Comparison of ENCODE assay signal across 8 cellular contexts in genomic region chr17:2101448-2102257, GRCh38. TPM values are rescaled to one million over a fixed set of nuclear protein-coding genes. Genes with fewer than 3 reads are reported as not detected.
DNase-seq lines count a peak whose midpoint lies in the region; FAIRE-seq and TF ChIP-seq lines count a peak whose summit lies in the region.

No MANE protein-coding gene starts in this region.

- H3K9me3 ChIP-seq in BLaER1 (no peaks in the 10 kb centered on the region), kidney (ENCODE audit: control insufficient read depth in 1 of 2, low read length in 2 of 2) (no peaks in the 10 kb centered on the region)

- TF ChIP-seq POLR2A in NB4 (IDR thresholded peaks at IDR 0.05; ENCODE audit: extremely low read depth, insufficient read length), result no peak

- FAIRE-seq in kidney (lab: Jason Lieb, UNC), result peak; percentile 56

- H3K4me1 ChIP-seq in BLaER1 (peaks cover 20% of the 10 kb centered on the region), kidney (ENCODE audit: control insufficient read depth in 1 of 2, insufficient read depth in 1 of 2, low read depth in 1 of 2, low read length in 2 of 2) (peaks cover 11% of the 10 kb centered on the region in 2 donors)

- H3K27me3 ChIP-seq in BLaER1, result no peaks in the 10 kb centered on the region

- intact Hi-C loops in kidney (cut with DNase I), result no loop called here

- H3K9me3 Mint-ChIP-seq in activated T-cell treated with anti-CD3 and anti-CD28 coated beads, Interleukin-2, amount 50 U/mL, for 24 hours, result no peaks in the 10 kb centered on the region
- no peaks in the 10 kb centered on the region for H3K9me3 Mint-ChIP-seq in osteocyte (ENCODE audit: unreplicated experiment)

- peak overlapping the region; percentile 66 for H3K27ac Mint-ChIP-seq in activated T-cell treated with anti-CD3 and anti-CD28 coated beads, Interleukin-2, amount 50 U/mL, for 24 hours
- H3K27ac Mint-ChIP-seq in osteocyte (ENCODE audit: unreplicated experiment), result no peak overlapping the region

- H3K4me3 ChIP-seq in BLaER1 (no peak overlapping the region), NB4 (ENCODE audit: low read depth, low read length) (no peak overlapping the region), kidney (ENCODE audit: low read length in 2 of 2) (no peak overlapping the region)

- H3K36me3 Mint-ChIP-seq in activated T-cell treated with anti-CD3 and anti-CD28 coated beads, Interleukin-2, amount 50 U/mL, for 24 hours (ENCODE audit: low read depth), result peaks cover 23% of the 10 kb centered on the region
- no peaks in the 10 kb centered on the region for H3K36me3 Mint-ChIP-seq in osteocyte (ENCODE audit: unreplicated experiment)

- H3K9ac ChIP-seq in BLaER1, result no peak overlapping the region
- peak overlapping the region in 1 of 2 donors; percentile 10 for H3K9ac ChIP-seq in kidney (ENCODE audit: low read length in 2 of 2)

- no peak overlapping the region for H3K4me3 Mint-ChIP-seq in activated T-cell treated with anti-CD3 and anti-CD28 coated beads, Interleukin-2, amount 50 U/mL, for 24 hours
- H3K4me3 Mint-ChIP-seq in osteocyte (ENCODE audit: unreplicated experiment), result no peak overlapping the region

- DNase-seq in NB4 (ENCODE audit: low read depth) (peak; percentile 69), kidney (peak; percentile 95), NCI-H1694 (lab: John Stamatoyannopoulos, UW) (no peak), NCI-H345 (lab: John Stamatoyannopoulos, UW) (no peak), cortex of kidney (lab: John Stamatoyannopoulos, UW) (no peak), osteocyte (ENCODE audit: extremely low spot score, unreplicated experiment) (no peak)
- DNase-seq in activated T-cell treated with anti-CD3 and anti-CD28 coated beads, Interleukin-2, amount 50 U/mL, for 24 hours, result peak; percentile 51

- 0 out of 2 replicates have a peak, but pooled peaks cover 6% of the 10 kb centered on the region for H4K20me1 ChIP-seq in BLaER1

- TF ChIP-seq CTCF in NB4 (IDR thresholded peaks at IDR 0.05; ENCODE audit: low read depth, low read length) (no peak), kidney (IDR thresholded peaks at IDR 0.05; ENCODE audit: borderline replicate concordance, extremely low read depth, insufficient read depth) (no peak), osteocyte (IDR thresholded peaks at IDR 0.05) (no peak)

- H3K4me2 ChIP-seq in BLaER1, result peak overlapping the region; percentile 45

- peaks cover 38% of the 10 kb centered on the region for H3K36me3 ChIP-seq in BLaER1
- no peaks in the 10 kb centered on the region for H3K36me3 ChIP-seq in kidney (ENCODE audit: control insufficient read depth in 1 of 2, insufficient read depth in 2 of 2, low read length in 2 of 2)

- peaks cover 35% of the 10 kb centered on the region for H3K4me1 Mint-ChIP-seq in activated T-cell treated with anti-CD3 and anti-CD28 coated beads, Interleukin-2, amount 50 U/mL, for 24 hours (ENCODE audit: low read depth)
- peaks cover 5% of the 10 kb centered on the region for H3K4me1 Mint-ChIP-seq in osteocyte (ENCODE audit: unreplicated experiment)

- no peaks in the 10 kb centered on the region for H3K27me3 Mint-ChIP-seq in activated T-cell treated with anti-CD3 and anti-CD28 coated beads, Interleukin-2, amount 50 U/mL, for 24 hours
- no peaks in the 10 kb centered on the region for H3K27me3 Mint-ChIP-seq in osteocyte (ENCODE audit: unreplicated experiment)

- H3K27ac ChIP-seq in BLaER1 (no peak overlapping the region), kidney (ENCODE audit: low read depth in 2 of 2, low read length in 2 of 2) (peak overlapping the region in 1 of 2 donors; percentile 48)

RNA-seq across cellular contexts. Expression of gene HIC1, which starts 46.8 kb away (rescaled TPM):
- total RNA-seq in kidney, result 13.0 TPM
- polyA plus RNA-seq in kidney (ENCODE audit: insufficient read depth, low read depth, low replicate concordance), result 2.7 TPM
- total RNA-seq in osteocyte, result 3.3 and 3.7 TPM in 2 replicates

RNA-seq across cellular contexts. Expression of gene OVCA2, which starts 59.8 kb away (rescaled TPM):
- total RNA-seq in kidney (22.9 TPM), osteocyte (33.2 and 35.9 TPM in 2 replicates)
- polyA plus RNA-seq in kidney (ENCODE audit: insufficient read depth, low read depth, low replicate concordance), result 63.6 TPM

Comparison
In these comparisons a context has a peak if more than half of its experiments do, and no peak if none do; other contexts are left out.
1. DNase-seq: peak in NB4 (single experiment), activated T-cell treated with anti-CD3 and anti-CD28 coated beads, Interleukin-2, amount 50 U/mL, for 24 hours (single experiment) and kidney (single experiment); none in NCI-H1694 (single experiment), NCI-H345 (single experiment), cortex of kidney (single experiment) and osteocyte (single experiment).